Comparison of ENCODE assay signal across 1 cellular context in genomic region chr20:50405915-50406609, GRCh38.
A peak's percentile ranks its signal among the peaks of the same experiment; 100 is the strongest.
TF ChIP-seq lines count a peak whose summit lies in the region.

No MANE protein-coding gene starts in this region.

TF ChIP-seq in HepG2, 621 proteins besides CTCF, POLR2A, EP300 and RAD21 (continued from another document and continues in another):
- TF ChIP-seq PAX8 (CRISPR knock-in tag; IDR thresholded peaks at IDR 0.05; ENCODE audit: borderline replicate concordance) (no peak), ZFY (CRISPR knock-in tag; IDR thresholded peaks at IDR 0.05) (peak; percentile 65), ZNF230 (CRISPR knock-in tag; IDR thresholded peaks at IDR 0.05) (0 out of 2 replicates have a peak, but pooled peaks have one; percentile 21), PRDM4 (CRISPR knock-in tag; IDR thresholded peaks at IDR 0.05; ENCODE audit: borderline replicate concordance) (no peak), REXO4 (CRISPR knock-in tag; IDR thresholded peaks at IDR 0.05; ENCODE audit: borderline replicate concordance) (no peak), KLF13 (CRISPR knock-in tag; IDR thresholded peaks at IDR 0.05) (no peak), ELF3 (CRISPR knock-in tag; IDR thresholded peaks at IDR 0.05) (peak; percentile 92), ZNF512B (CRISPR knock-in tag; IDR thresholded peaks at IDR 0.05; ENCODE audit: borderline replicate concordance) (no peak), MNT (IDR thresholded peaks at IDR 0.05) (peak; percentile 51), ZNF891 (CRISPR knock-in tag; IDR thresholded peaks at IDR 0.05) (no peak), SPEN (CRISPR knock-in tag; IDR thresholded peaks at IDR 0.05; ENCODE audit: low read depth) (no peak; the same call in 1 of the 2 replicates), ZNF577 (CRISPR knock-in tag; IDR thresholded peaks at IDR 0.05; ENCODE audit: borderline replicate concordance, low read depth) (no peak), U2AF2 (IDR thresholded peaks at IDR 0.05; ENCODE audit: low read depth, low read length) (no peak), EED (CRISPR knock-in tag; IDR thresholded peaks at IDR 0.05) (no peak), NONO (IDR thresholded peaks at IDR 0.05) (no peak), NONO (CRISPR knock-in tag; conservative IDR thresholded peaks at IDR 0.05) (peak; percentile 69; the same call in 1 of the 2 replicates), SCMH1 (CRISPR knock-in tag; IDR thresholded peaks at IDR 0.05; ENCODE audit: borderline replicate concordance) (no peak), TRIM22 (IDR thresholded peaks at IDR 0.05) (no peak), ELF1 (CRISPR knock-in tag; IDR thresholded peaks at IDR 0.05) (peak; percentile 68), RBM22 (optimal IDR thresholded peaks at IDR 0.05; ENCODE audit: low read length) (no peak), ZSCAN30 (CRISPR knock-in tag; IDR thresholded peaks at IDR 0.05) (no peak), HOXA9 (CRISPR knock-in tag; IDR thresholded peaks at IDR 0.05; ENCODE audit: borderline replicate concordance) (peak; percentile 67; the same call in 1 of the 2 replicates), ZNF691 (CRISPR knock-in tag; IDR thresholded peaks at IDR 0.05; ENCODE audit: borderline replicate concordance, low read depth) (peak; percentile 94; the same call in 1 of the 2 replicates), ZSCAN5A (CRISPR knock-in tag; IDR thresholded peaks at IDR 0.05; ENCODE audit: borderline replicate concordance) (no peak), ZNF83 (CRISPR knock-in tag; IDR thresholded peaks at IDR 0.05; ENCODE audit: borderline replicate concordance) (no peak), IRX3 (CRISPR knock-in tag; IDR thresholded peaks at IDR 0.05; ENCODE audit: borderline replicate concordance, low read depth) (no peak), ARNT (IDR thresholded peaks at IDR 0.05) (no peak), TCF7L2 (IDR thresholded peaks at IDR 0.05; ENCODE audit: low read depth, low read length) (0 out of 2 replicates have a peak, but pooled peaks have one; percentile 73), ZNF879 (CRISPR knock-in tag; IDR thresholded peaks at IDR 0.05) (no peak), ZNF580 (CRISPR knock-in tag; IDR thresholded peaks at IDR 0.05; ENCODE audit: borderline replicate concordance, low read depth) (peak; percentile 87; the same call in 1 of the 2 replicates), NR2F2 (IDR thresholded peaks at IDR 0.05; ENCODE audit: borderline replicate concordance, low read depth) (peak; percentile 94), ZNF564 (CRISPR knock-in tag; IDR thresholded peaks at IDR 0.05) (no peak), HMGXB4 (CRISPR knock-in tag; IDR thresholded peaks at IDR 0.05; ENCODE audit: borderline replicate concordance in 1 of 2, low read depth in 1 of 2) (peak in 1 of 2 experiments; percentile 60; a peak in 2 of 4 replicates), NFIC (IDR thresholded peaks at IDR 0.05; ENCODE audit: low read length) (peak; percentile 92), ZMAT3 (CRISPR knock-in tag; conservative IDR thresholded peaks at IDR 0.05) (no peak), ZNF615 (CRISPR knock-in tag; IDR thresholded peaks at IDR 0.05; ENCODE audit: borderline replicate concordance) (peak; percentile 24; the same call in 1 of the 2 replicates), NAIF1 (CRISPR knock-in tag; IDR thresholded peaks at IDR 0.05; ENCODE audit: borderline replicate concordance) (no peak), KDM1A (CRISPR knock-in tag; IDR thresholded peaks at IDR 0.05) (peak; percentile 99), NPAS2 (CRISPR knock-in tag; IDR thresholded peaks at IDR 0.05; ENCODE audit: borderline replicate concordance) (no peak), NCOA1 (CRISPR knock-in tag; IDR thresholded peaks at IDR 0.05) (no peak; the same call in 1 of the 2 replicates), RERE (CRISPR knock-in tag; IDR thresholded peaks at IDR 0.05; ENCODE audit: low read depth) (peak; percentile 61; the same call in 1 of the 2 replicates), ATF5 (CRISPR knock-in tag; IDR thresholded peaks at IDR 0.05; ENCODE audit: low read depth) (no peak)
